In genomic region chr6:137867685-137868509, GRCh38 we compare ENCODE assay signal across 8 cellular contexts. TPM values are rescaled to one million over a fixed set of nuclear protein-coding genes. Genes with fewer than 3 reads are reported as not detected.
DNase-seq lines count a peak whose midpoint lies in the region; ATAC-seq and TF ChIP-seq lines count a peak whose summit lies in the region.

No MANE protein-coding gene starts in this region.

- H3K9me3 Mint-ChIP-seq in WTC11, result no peaks in the 10 kb centered on the region
- no peaks in the 10 kb centered on the region for H3K9me3 Mint-ChIP-seq in endothelial cell (ENCODE audit: unreplicated experiment)

- DNase-seq in stimulated activated CD4-positive, alpha-beta T cell treated with anti-CD3 and anti-CD28 coated beads, Interleukin-15, amount 100 ng/mL, for 24 hours, result peak; percentile 55
- no peak for DNase-seq in stimulated activated CD4-positive, alpha-beta T cell treated with anti-CD3 and anti-CD28 coated beads, Interleukin-12 subunit alpha, Interleukin-12 subunit beta, amount 100 ng/mL, for 4 hours
- DNase-seq in WTC11 (ENCODE audit: low spot score), result peak; percentile 21
- peak; percentile 38 for DNase-seq in endothelial cell (ENCODE audit: low spot score)
- no peak for DNase-seq in vagina (ENCODE audit: extremely low spot score in 2 of 2)
- no peak for DNase-seq in NCI-H226

- TF ChIP-seq CTCF in WTC11 (IDR thresholded peaks at IDR 0.05), result no peak
- TF ChIP-seq CTCF in endothelial cell (IDR thresholded peaks at IDR 0.05; ENCODE audit: unreplicated experiment), result no peak
- no peak for TF ChIP-seq CTCF in vagina (IDR thresholded peaks at IDR 0.05)

- POLR2A ChIA-PET in WTC11 (lab: Charles Lee), result interaction anchor here (0.5 to 1.6 kb wide), 4 partner anchors 10 to 92 kb away, joined by 3 to 8 read pairs (median 5); no protein-coding TSS in a partner anchor

- H3K9ac ChIP-seq in HUES64 (ENCODE audit: low read depth, low read length) (peak overlapping the region; percentile 70), mucosa of stomach (ENCODE audit: low read length) (peak overlapping the region; percentile 74)

- H3K4me3 Mint-ChIP-seq in WTC11 (peak overlapping the region; percentile 87), endothelial cell (ENCODE audit: unreplicated experiment) (peak overlapping the region; percentile 95)

- peak overlapping the region; percentile 87 for H3K4me3 ChIP-seq in HUES64 (ENCODE audit: low read length)
- peak overlapping the region; percentile 62 for H3K4me3 ChIP-seq in mucosa of stomach (ENCODE audit: low read length)
- H3K4me3 ChIP-seq in vagina, result peak overlapping the region; percentile 80 to 94

- H3K27me3 Mint-ChIP-seq in WTC11 (ENCODE audit: low read depth), result peaks cover 31% of the 10 kb centered on the region
- peaks cover 10% of the 10 kb centered on the region for H3K27me3 Mint-ChIP-seq in endothelial cell (ENCODE audit: unreplicated experiment)

- H3K9me3 ChIP-seq in HUES64 (ENCODE audit: insufficient read depth, low read depth, low read length) (no peaks in the 10 kb centered on the region), mucosa of stomach (ENCODE audit: control insufficient read depth, low read length) (no peaks in the 10 kb centered on the region), vagina (no peaks in the 10 kb centered on the region)

- H3K27ac ChIP-seq in HUES64 (ENCODE audit: low read depth, low read length) (no peak overlapping the region), vagina (peak overlapping the region; percentile 89)

- CTCF ChIA-PET in WTC11 (lab: Charles Lee), result interaction anchor here (0.8 to 4.1 kb wide), 10 partner anchors 11 to 206 kb away, joined by 3 to 54 read pairs (median 4); no protein-coding TSS in a partner anchor

- peaks cover 17% of the 10 kb centered on the region for H3K27me3 ChIP-seq in HUES64 (ENCODE audit: insufficient read depth, low read length)
- no peaks in the 10 kb centered on the region for H3K27me3 ChIP-seq in mucosa of stomach (ENCODE audit: control insufficient read depth, insufficient read depth, low read length)
- no peaks in the 10 kb centered on the region for H3K27me3 ChIP-seq in vagina

- intact Hi-C loops in vagina (cut with DNase I), result loop anchor here (5.0 kb wide), 1 partner anchor 161 kb away; no protein-coding TSS in a partner anchor

- no peaks in the 10 kb centered on the region; the same call in 1 of the 2 replicates for H3K36me3 ChIP-seq in HUES64 (ENCODE audit: insufficient read depth, low read length)
- H3K36me3 ChIP-seq in mucosa of stomach (ENCODE audit: control insufficient read depth, insufficient read depth, low read length), result no peaks in the 10 kb centered on the region
- H3K36me3 ChIP-seq in vagina, result no peaks in the 10 kb centered on the region

- WGBS in HUES64, result 5% methylated on average over 32 of the region's 32 CpGs

- TF ChIP-seq POLR2A in vagina (IDR thresholded peaks at IDR 0.05), result peak in 1 of 2 donors; percentile 10

- H3K27ac Mint-ChIP-seq in WTC11, result no peak overlapping the region
- H3K27ac Mint-ChIP-seq in endothelial cell (ENCODE audit: unreplicated experiment), result peak overlapping the region; percentile 68

- peaks cover 42% of the 10 kb centered on the region for H3K4me1 ChIP-seq in HUES64 (ENCODE audit: insufficient read depth, low read length)
- H3K4me1 ChIP-seq in mucosa of stomach (ENCODE audit: control insufficient read depth, insufficient read depth, low read length), result peaks cover 30% of the 10 kb centered on the region
- H3K4me1 ChIP-seq in vagina, result peaks cover 53% of the 10 kb centered on the region

- ATAC-seq in WTC11, result peak; percentile 6

- H3K4me1 Mint-ChIP-seq in WTC11 (peaks cover 37% of the 10 kb centered on the region), endothelial cell (ENCODE audit: unreplicated experiment) (peaks cover 56% of the 10 kb centered on the region)

- H3K36me3 Mint-ChIP-seq in WTC11 (no peaks in the 10 kb centered on the region), endothelial cell (ENCODE audit: low read depth, unreplicated experiment) (peaks cover 7% of the 10 kb centered on the region)

TF ChIP-seq in WTC11, 78 proteins besides CTCF, POLR2A, EP300 and RAD21:
- no peak for TF ChIP-seq JUN (CRISPR knock-in tag; IDR thresholded peaks at IDR 0.05)
- TF ChIP-seq E2F5 (CRISPR knock-in tag; IDR thresholded peaks at IDR 0.05), result 0 out of 2 replicates have a peak, but pooled peaks have one; percentile 17

RNA-seq across cellular contexts. Expression of gene TNFAIP3, which starts 0.8 kb away (rescaled TPM):
- polyA plus RNA-seq in HUES64 (2013, experiment 1 of 2), result 1.8 TPM
- polyA plus RNA-seq in HUES64 (2013, experiment 2 of 2), result 4.6 TPM
- total RNA-seq in WTC11 (2021) (3.0 to 4.7 TPM (median 4.2 TPM) in 3 replicates), endothelial cell (ENCODE audit: unreplicated experiment) (22.6 TPM), vagina (28.5 TPM)

Comparison
In these comparisons a context has a peak if more than half of its experiments do, and no peak if none do; other contexts are left out.
1. DNase-seq: peak in stimulated activated CD4-positive, alpha-beta T cell treated with anti-CD3 and anti-CD28 coated beads, Interleukin-15, amount 100 ng/mL, for 24 hours (single experiment), WTC11 (single experiment) and endothelial cell (single experiment); none in stimulated activated CD4-positive, alpha-beta T cell treated with anti-CD3 and anti-CD28 coated beads, Interleukin-12 subunit alpha, Interleukin-12 subunit beta, amount 100 ng/mL, for 4 hours (single experiment), vagina (0 of 2) and NCI-H226 (single experiment).
2. Peak in every context shown above with its lines, with median percentiles within 50 percentile points of each other: H3K4me3 ChIP-seq.